Comparison of ENCODE assay signal across 10 cellular contexts in the genomic region with DNA sequence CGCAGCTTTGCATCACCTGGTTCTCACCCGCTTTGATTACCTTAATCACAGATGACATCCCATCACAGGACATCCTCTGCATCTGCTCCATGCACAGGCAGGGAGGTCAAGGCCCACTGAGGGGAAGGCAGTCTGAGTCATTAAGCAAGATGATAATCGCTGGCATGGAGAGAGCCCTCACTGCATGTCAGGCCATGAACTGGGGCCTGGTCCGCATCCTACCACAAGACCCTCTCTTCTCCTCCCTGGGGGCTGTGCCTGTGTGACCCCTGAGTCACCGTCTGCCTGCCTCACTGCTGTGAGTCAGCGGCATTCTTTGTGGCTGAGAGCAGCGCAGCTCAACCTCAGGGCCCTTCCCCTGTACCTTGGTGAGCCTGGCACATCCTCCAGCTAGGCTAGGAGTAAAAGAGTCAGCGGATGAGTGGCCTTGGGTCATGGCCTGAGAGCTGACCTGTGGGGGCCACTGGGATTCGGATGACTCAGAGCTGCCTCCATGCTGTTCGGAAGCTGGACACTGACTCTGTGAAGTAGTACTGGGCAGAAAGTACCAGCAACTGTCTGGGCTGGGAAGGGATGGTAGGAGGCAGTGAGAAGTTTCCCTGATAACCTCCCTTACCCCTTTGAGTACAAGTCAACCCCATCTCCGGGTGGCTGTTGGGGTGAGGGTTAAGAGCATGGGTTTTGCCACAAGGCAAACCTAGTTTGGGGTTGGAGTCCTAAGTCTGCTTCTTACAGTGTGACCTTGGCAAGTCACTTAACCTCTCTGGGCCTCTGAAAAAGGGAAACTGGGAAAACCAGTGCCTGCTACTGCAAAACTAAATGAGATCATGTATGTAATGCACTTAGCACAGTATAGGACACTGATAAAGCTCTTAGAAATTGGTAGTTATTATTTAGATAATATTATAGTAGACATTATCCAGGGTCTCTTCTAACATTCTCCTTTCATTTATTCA. TPM values are rescaled to one million over a fixed set of nuclear protein-coding genes. Genes with fewer than 3 reads are reported as not detected.
DNase-seq lines count a peak whose midpoint lies in the region; ATAC-seq and TF ChIP-seq lines count a peak whose summit lies in the region.
"Had no signal": no experiment of that assay in that cellular context is flagged by ENCODE, and none has a peak within 500 bp of the region (broad histone marks: within the 10 kb centered on the region; RNA-seq: fewer than 3 reads in every experiment).

No MANE protein-coding gene starts in this region.

- no peaks in the 10 kb centered on the region for H3K27me3 Mint-ChIP-seq in activated naive CD4-positive, alpha-beta T cell treated with anti-CD3 and anti-CD28 coated beads for 36 hours (ENCODE audit: low read depth)
- H3K27me3 Mint-ChIP-seq in immature natural killer cell (ENCODE audit: low read depth in 3 of 3), result peaks cover 2 to 3% (median 2%) of the 10 kb centered on the region in 3 donors

- H3K9me3 Mint-ChIP-seq in activated naive CD4-positive, alpha-beta T cell treated with anti-CD3 and anti-CD28 coated beads for 36 hours, result no peaks in the 10 kb centered on the region
- H3K9me3 Mint-ChIP-seq in immature natural killer cell, result no peaks in the 10 kb centered on the region
- H3K9me3 Mint-ChIP-seq: T-cell had no signal

- TF ChIP-seq EP300 in stomach (IDR thresholded peaks at IDR 0.05) (no peak), sigmoid colon (IDR thresholded peaks at IDR 0.05) (no peak)

- peaks cover 3% of the 10 kb centered on the region for H3K4me1 Mint-ChIP-seq in activated naive CD4-positive, alpha-beta T cell treated with anti-CD3 and anti-CD28 coated beads for 36 hours (ENCODE audit: low read depth)
- peaks cover 6 to 7% of the 10 kb centered on the region in 2 donors for H3K4me1 Mint-ChIP-seq in immature natural killer cell

- H3K9me3 ChIP-seq in right cardiac atrium (ENCODE audit: control insufficient read depth, low read length), result no peaks in the 10 kb centered on the region
- H3K9me3 ChIP-seq in stomach, result no peaks in the 10 kb centered on the region
- no peaks in the 10 kb centered on the region for H3K9me3 ChIP-seq in sigmoid colon

- no peak overlapping the region for H3K27ac Mint-ChIP-seq in activated naive CD4-positive, alpha-beta T cell treated with anti-CD3 and anti-CD28 coated beads for 36 hours
- H3K27ac Mint-ChIP-seq in immature natural killer cell, result no peak overlapping the region
- H3K27ac Mint-ChIP-seq: T-cell had no signal

- H3K36me3 ChIP-seq in stomach, result no peaks in the 10 kb centered on the region
- no peaks in the 10 kb centered on the region for H3K36me3 ChIP-seq in sigmoid colon
- H3K36me3 ChIP-seq: heart left ventricle had no signal

- no peak overlapping the region for H3K4me3 ChIP-seq in right cardiac atrium (ENCODE audit: low read length)
- H3K4me3 ChIP-seq in stomach, result no peak overlapping the region
- H3K4me3 ChIP-seq in sigmoid colon, result no peak overlapping the region
- H3K4me3 ChIP-seq: heart left ventricle had no signal

- DNase-seq in activated naive CD4-positive, alpha-beta T cell treated with anti-CD3 and anti-CD28 coated beads for 36 hours, result peak; percentile 22
- DNase-seq in activated naive CD4-positive, alpha-beta T cell treated with Interleukin-2 at 50 U/mL for 16 hours, result no peak
- DNase-seq in right cardiac atrium (no peak), stomach (no peak), sigmoid colon (no peak), immature natural killer cell (no peak)
- DNase-seq: heart left ventricle, T-cell had no signal

- CTCF ChIA-PET in activated naive CD4-positive, alpha-beta T cell treated with anti-CD3 and anti-CD28 coated beads for 36 hours (lab: Charles Lee), result no interaction called here

- ATAC-seq in SK-N-SH treated with all-trans-retinoic acid at 6 μM for 48 hours (peak; percentile 95), right cardiac atrium (peak; percentile 9 to 12), GM19324 (IDR thresholded peaks at IDR 0.05; ENCODE audit: low FRiP score, unreplicated experiment) (no peak)
- ATAC-seq: T-cell had no signal

- H3K36me3 Mint-ChIP-seq in activated naive CD4-positive, alpha-beta T cell treated with anti-CD3 and anti-CD28 coated beads for 36 hours (ENCODE audit: low read depth), result no peaks in the 10 kb centered on the region
- no peaks in the 10 kb centered on the region for H3K36me3 Mint-ChIP-seq in immature natural killer cell
- H3K36me3 Mint-ChIP-seq: T-cell had no signal

- TF ChIP-seq CTCF in stomach (IDR thresholded peaks at IDR 0.05) (no peak), sigmoid colon (IDR thresholded peaks at IDR 0.05) (no peak)

- intact Hi-C loops in activated naive CD4-positive, alpha-beta T cell treated with anti-CD3 and anti-CD28 coated beads for 36 hours (cut with micrococcal nuclease), result no loop called here
- intact Hi-C loops in right cardiac atrium (cut with DNase I), result no loop called here
- intact Hi-C loops in stomach (cut with DNase I; ENCODE audit: low total_unique reads), result no loop called here
- intact Hi-C loops in sigmoid colon (cut with DNase I), result no loop called here

- H3K27ac ChIP-seq in right cardiac atrium (ENCODE audit: low read length), result no peak overlapping the region
- H3K27ac ChIP-seq in stomach, result peak overlapping the region in 3 of 5 donors; percentile 23 to 40 (median 26)
- peak overlapping the region in 1 of 4 donors; percentile 13 for H3K27ac ChIP-seq in sigmoid colon
- H3K27ac ChIP-seq: heart left ventricle had no signal

- WGBS in right cardiac atrium, result 80% methylated on average over 11 of the region's 11 CpGs
- WGBS in stomach, 5 donors, result 74 to 85% (median 82%) methylated on average over 11 of the region's 11 CpGs
- WGBS in sigmoid colon, 2 donors, result 87 to 91% methylated on average over 11 of the region's 11 CpGs

- H3K4me1 ChIP-seq in right cardiac atrium (ENCODE audit: control insufficient read depth, insufficient read depth, low read length) (no peaks in the 10 kb centered on the region), stomach (peaks cover 0 to 18% (median 5%) of the 10 kb centered on the region in 4 donors), sigmoid colon (peaks cover 0 to 17% (median 7%) of the 10 kb centered on the region in 4 donors)

- TF ChIP-seq POLR2A in stomach (IDR thresholded peaks at IDR 0.05), result no peak
- TF ChIP-seq POLR2A in sigmoid colon (IDR thresholded peaks at IDR 0.05), result no peak

- H3K4me3 Mint-ChIP-seq in activated naive CD4-positive, alpha-beta T cell treated with anti-CD3 and anti-CD28 coated beads for 36 hours, result no peak overlapping the region
- H3K4me3 Mint-ChIP-seq in immature natural killer cell, result no peak overlapping the region
- H3K4me3 Mint-ChIP-seq: T-cell had no signal

- H3K27me3 ChIP-seq in right cardiac atrium (ENCODE audit: control insufficient read depth, insufficient read depth) (no peaks in the 10 kb centered on the region), stomach (no peaks in the 10 kb centered on the region), sigmoid colon (no peaks in the 10 kb centered on the region)
- H3K27me3 ChIP-seq: heart left ventricle had no signal

TF ChIP-seq in SK-N-SH treated with all-trans-retinoic acid at 6 μM for 48 hours, 23 proteins besides CTCF, POLR2A, EP300 and RAD21 (continues in another document):
- TF ChIP-seq SNAI2 (CRISPR knock-in tag; IDR thresholded peaks at IDR 0.05) (peak; percentile 27; the same call in 1 of the 2 replicates), CSDC2 (CRISPR knock-in tag; IDR thresholded peaks at IDR 0.05) (peak; percentile 12; the same call in 1 of the 2 replicates), ARNTL (CRISPR knock-in tag; IDR thresholded peaks at IDR 0.05; ENCODE audit: borderline replicate concordance, low read depth) (no peak), TCF4 (CRISPR knock-in tag; IDR thresholded peaks at IDR 0.05; ENCODE audit: borderline replicate concordance) (peak; percentile 50; the same call in 1 of the 2 replicates), ZFP30 (CRISPR knock-in tag; IDR thresholded peaks at IDR 0.05) (no peak), ZFP3 (CRISPR knock-in tag; IDR thresholded peaks at IDR 0.05) (peak; percentile 78)
- TF ChIP-seq, protein P1, sequence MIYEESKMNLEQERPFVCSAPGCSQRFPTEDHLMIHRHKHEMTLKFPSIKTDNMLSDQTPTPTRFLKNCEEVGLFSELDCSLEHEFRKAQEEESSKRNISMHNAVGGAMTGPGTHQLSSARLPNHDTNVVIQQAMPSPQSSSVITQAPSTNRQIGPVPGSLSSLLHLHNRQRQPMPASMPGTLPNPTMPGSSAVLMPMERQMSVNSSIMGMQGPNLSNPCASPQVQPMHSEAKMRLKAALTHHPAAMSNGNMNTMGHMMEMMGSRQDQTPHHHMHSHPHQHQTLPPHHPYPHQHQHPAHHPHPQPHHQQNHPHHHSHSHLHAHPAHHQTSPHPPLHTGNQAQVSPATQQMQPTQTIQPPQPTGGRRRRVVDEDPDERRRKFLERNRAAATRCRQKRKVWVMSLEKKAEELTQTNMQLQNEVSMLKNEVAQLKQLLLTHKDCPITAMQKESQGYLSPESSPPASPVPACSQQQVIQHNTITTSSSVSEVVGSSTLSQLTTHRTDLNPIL (CRISPR knock-in tag; IDR thresholded peaks at IDR 0.05; ENCODE audit: low read depth), result peak; percentile 86

RNA-seq across cellular contexts. Expression of a gene that starts 14.6 kb away (rescaled TPM):
- not detected for total RNA-seq in activated naive CD4-positive, alpha-beta T cell treated with anti-CD3 and anti-CD28 coated beads for 36 hours
- total RNA-seq in right cardiac atrium (1 to 10 TPM in 1 of 4 donors, under 1 TPM in 3; 0.49 to 1.1 (median 0.66) TPM), stomach (1 to 10 TPM in 3 of 5 donors, not detected in 2; 1.7 to 7.0 (median 2.3) TPM), sigmoid colon (1 to 10 TPM; 1.4 to 3.3 (median 2.3) TPM)
- polyA plus RNA-seq in right cardiac atrium (0.25 TPM), stomach (under 1 TPM in 2 of 3 donors, not detected in 1; 0.35 to 0.81 TPM), sigmoid colon (under 1 TPM in 1 of 3 donors, not detected in 2; 0.63 TPM), immature natural killer cell (not detected)

RNA-seq across cellular contexts. Expression of a gene that starts 27.8 kb away (rescaled TPM):
- not detected for total RNA-seq in activated naive CD4-positive, alpha-beta T cell treated with anti-CD3 and anti-CD28 coated beads for 36 hours
- total RNA-seq in right cardiac atrium (10 to 100 TPM in 3 of 4 donors, 1 to 10 TPM in 1; 8.0 to 18.4 (median 14.8) TPM), stomach (10 to 100 TPM in 1 of 5 donors, 1 to 10 TPM in 2, not detected in 2; 1.1 to 18.3 (median 6.4) TPM), sigmoid colon (1 to 10 TPM in 2 of 4 donors, under 1 TPM in 2; 0.49 to 2.1 (median 1.2) TPM)
- polyA plus RNA-seq in right cardiac atrium (15.4 TPM), stomach (under 1 TPM; 0.06 to 0.15 (median 0.13) TPM), sigmoid colon (under 1 TPM in 2 of 3 donors, not detected in 1; 0.44 to 0.60 TPM), immature natural killer cell (not detected)
- total RNA-seq: T-cell had no signal

RNA-seq across cellular contexts. Expression of a gene that starts 40.2 kb away (rescaled TPM):
- total RNA-seq in activated naive CD4-positive, alpha-beta T cell treated with anti-CD3 and anti-CD28 coated beads for 36 hours, result 100 to 1,000 TPM; 114 to 115 TPM
- 10 to 100 TPM; 14.3 to 22.7 (median 17.5) TPM for total RNA-seq in right cardiac atrium
- polyA plus RNA-seq in right cardiac atrium, result 11.9 TPM
- 10 to 100 TPM; 13.6 to 47.8 (median 36.2) TPM for total RNA-seq in stomach
- 10 to 100 TPM; 11.7 to 74.1 (median 14.0) TPM for polyA plus RNA-seq in stomach
- 10 to 100 TPM; 17.4 to 28.1 (median 23.6) TPM for total RNA-seq in sigmoid colon
- 10 to 100 TPM in 1 of 3 donors, 1 to 10 TPM in 2; 5.4 to 26.4 (median 6.2) TPM for polyA plus RNA-seq in sigmoid colon
- 10 to 100 TPM in 1 of 3 donors, 1 to 10 TPM in 2; 3.2 to 21.5 (median 3.5) TPM for polyA plus RNA-seq in immature natural killer cell
